In the genomic region with DNA sequence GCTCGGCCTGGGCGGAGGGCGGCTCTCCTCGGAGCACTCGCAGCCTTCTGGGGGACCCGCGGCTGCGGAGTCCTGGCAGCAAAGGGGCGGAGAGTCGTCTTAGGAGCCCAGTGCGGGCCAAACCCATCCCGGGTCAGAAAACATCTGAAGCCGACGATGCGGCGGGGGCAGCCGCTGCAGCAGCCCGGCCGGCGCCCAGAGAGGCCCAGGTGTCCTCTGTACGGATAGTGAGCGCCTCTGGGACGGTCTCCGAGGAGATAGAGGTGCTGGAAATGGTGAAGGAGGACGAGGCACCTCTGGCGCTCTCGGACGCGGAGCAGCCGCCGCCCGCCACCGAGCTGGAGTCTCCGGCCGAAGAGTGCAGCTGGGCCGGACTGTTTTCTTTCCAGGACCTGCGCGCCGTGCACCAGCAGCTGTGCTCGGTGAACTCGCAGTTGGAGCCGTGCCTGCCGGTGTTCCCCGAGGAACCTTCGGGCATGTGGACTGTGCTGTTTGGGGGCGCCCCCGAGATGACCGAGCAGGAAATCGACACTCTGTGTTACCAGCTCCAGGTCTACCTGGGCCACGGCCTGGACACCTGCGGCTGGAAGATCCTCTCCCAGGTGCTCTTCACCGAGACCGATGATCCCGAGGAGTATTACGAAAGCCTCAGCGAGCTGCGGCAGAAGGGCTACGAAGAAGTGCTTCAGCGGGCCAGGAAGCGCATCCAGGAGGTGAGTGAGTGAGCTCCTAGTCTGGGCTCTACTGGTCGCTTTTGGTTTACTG, we compare ENCODE assay signal across 8 cellular contexts. TPM values are rescaled to one million over a fixed set of nuclear protein-coding genes. Genes with fewer than 3 reads are reported as not detected.
A peak's percentile ranks its signal among the peaks of the same experiment; 100 is the strongest.
DNase-seq lines count a peak whose midpoint lies in the region; ATAC-seq, FAIRE-seq and TF ChIP-seq lines count a peak whose summit lies in the region.

No MANE protein-coding gene starts in this region.

- under 1% methylated on average over 61 of the region's 61 CpGs for WGBS in urinary bladder

- TF ChIP-seq CTCF in OCI-LY3 (IDR thresholded peaks at IDR 0.05; ENCODE audit: low read depth, low read length) (no peak), neutrophil (IDR thresholded peaks at IDR 0.05) (no peak)

- H3K9ac ChIP-seq in OCI-LY3 (ENCODE audit: low read length) = peak overlapping the region; percentile 75

- H3K4me3 ChIP-seq in OCI-LY3 (ENCODE audit: low read length) (peak overlapping the region; percentile 94), neutrophil (ENCODE audit: low read depth in 1 of 2, low read length in 1 of 2) (peak overlapping the region; percentile 75 to 81), urinary bladder (ENCODE audit: low read depth, low read length) (peak overlapping the region; percentile 84)

- peak overlapping the region; percentile 88 for H3K4me2 ChIP-seq in OCI-LY3 (ENCODE audit: low read length)

- peak; percentile 18 for ATAC-seq in HG03103 (IDR thresholded peaks at IDR 0.05; ENCODE audit: low read depth, unreplicated experiment)

- H4K20me1 ChIP-seq in OCI-LY3 (ENCODE audit: insufficient read depth, low read length) = peaks cover 10% of the 10 kb centered on the region; the same call in 1 of the 2 replicates

- H3K27me3 ChIP-seq in OCI-LY3 (ENCODE audit: low read depth, low read length) (no peaks in the 10 kb centered on the region), neutrophil (peaks cover 45% of the 10 kb centered on the region)

- H3K9me3 ChIP-seq in OCI-LY3 (ENCODE audit: insufficient read depth, low read length) = no peaks in the 10 kb centered on the region
- H3K9me3 ChIP-seq in neutrophil = no peaks in the 10 kb centered on the region

- FAIRE-seq in frontal cortex (lab: Jason Lieb, UNC) = no peak

- peaks cover 22% of the 10 kb centered on the region for H3K79me2 ChIP-seq in OCI-LY3 (ENCODE audit: low read length)

- no peak overlapping the region for H3K27ac ChIP-seq in OCI-LY3 (ENCODE audit: low read length)
- H3K27ac ChIP-seq in neutrophil = peak overlapping the region; percentile 71
- peak overlapping the region; percentile 92 for H3K27ac ChIP-seq in urinary bladder (ENCODE audit: low read depth)

- H3K4me1 ChIP-seq in OCI-LY3 (ENCODE audit: low read length) = peaks cover 15% of the 10 kb centered on the region
- H3K4me1 ChIP-seq in neutrophil (ENCODE audit: control insufficient read depth in 1 of 2, insufficient read depth in 1 of 2, low read depth in 1 of 2, low read length in 1 of 2) = peaks cover 15 to 23% of the 10 kb centered on the region in 2 experiments
- H3K4me1 ChIP-seq in urinary bladder (ENCODE audit: insufficient read depth) = no peaks in the 10 kb centered on the region

- peak overlapping the region; percentile 77 for H2AFZ ChIP-seq in OCI-LY3 (ENCODE audit: low read depth, low read length)

- H3K36me3 ChIP-seq in OCI-LY3 (replicated peaks; ENCODE audit: low read depth, low read length) = no peaks in the 10 kb centered on the region
- H3K36me3 ChIP-seq in neutrophil = no peaks in the 10 kb centered on the region
- H3K36me3 ChIP-seq in urinary bladder (ENCODE audit: insufficient read depth) = no peaks in the 10 kb centered on the region

- peak; percentile 44 for DNase-seq in NK-92 treated with Interleukin-12 subunit alpha and Interleukin-12 subunit beta, amount 100 ng/mL, for 24 hours (lab: John Stamatoyannopoulos, UW)
- DNase-seq in NK-92 (lab: John Stamatoyannopoulos, UW; ENCODE audit: unreplicated experiment) (no peak), frontal cortex (ENCODE audit: low spot score in 2 of 2) (peak; percentile 12 to 44)
- DNase-seq in activated effector memory CD4-positive, alpha-beta T cell treated with anti-CD3 and anti-CD28 coated beads, Interleukin-2, amount 50 U/mL, for 16 hours = peak; percentile 77

RNA-seq across cellular contexts. Expression of gene JMY, which starts 1.2 kb away (rescaled TPM):
- total RNA-seq in frontal cortex (39.9 TPM), urinary bladder (38.3 TPM)
- 10.4 TPM for polyA plus RNA-seq in urinary bladder
